8 cellular contexts compared by ENCODE assay signal in genomic region chr13:49997935-49998334, GRCh38. TPM values are rescaled to one million over a fixed set of nuclear protein-coding genes. Genes with fewer than 3 reads are reported as not detected.
DNase-seq lines count a peak whose midpoint lies in the region; ATAC-seq and TF ChIP-seq lines count a peak whose summit lies in the region.

No MANE protein-coding gene starts in this region.

- H4K12ac ChIP-seq in trophoblast cell (ENCODE audit: low read depth, low read length) = no peak overlapping the region

- H3K36me3 ChIP-seq in NT2/D1 (ENCODE audit: insufficient read depth, insufficient read length, low read length) = peaks cover 11% of the 10 kb centered on the region
- peaks cover 8 to 11% of the 10 kb centered on the region in 2 experiments for H3K36me3 ChIP-seq in trophoblast cell (ENCODE audit: control insufficient read depth in 1 of 2, insufficient read depth in 2 of 2, low read length in 2 of 2)

- H2BK5ac ChIP-seq in trophoblast cell (ENCODE audit: low read depth, low read length, poor library complexity) = no peak overlapping the region

- no peak overlapping the region for H2BK120ac ChIP-seq in trophoblast cell (ENCODE audit: insufficient read depth, low read length, poor library complexity)

- peaks cover 10% of the 10 kb centered on the region for H3K79me1 ChIP-seq in trophoblast cell (ENCODE audit: low read length)

- H2AK5ac ChIP-seq in trophoblast cell (ENCODE audit: low read length) = no peak overlapping the region

- no peak overlapping the region for H4K8ac ChIP-seq in trophoblast cell (ENCODE audit: low read depth, low read length)

- H2AFZ ChIP-seq in trophoblast cell (ENCODE audit: insufficient read depth, low read length, poor library complexity) = no peak overlapping the region

- DNase-seq in GM12865 (ENCODE audit: low read depth) (no peak), NT2/D1 (ENCODE audit: low read depth, low spot score) (no peak), epithelial cell of esophagus (ENCODE audit: low read depth) (peak; percentile 65), trophoblast cell (no peak), GM20000 (ENCODE audit: low spot score) (no peak), NCI-H524 treated with DMSO at 0.1 percent for 48 hours (lab: John Stamatoyannopoulos, UW) (no peak)

- H3K4me3 ChIP-seq in GM12865 (ENCODE audit: low read depth, low read length) = peak overlapping the region; percentile 70
- H3K4me3 ChIP-seq in NT2/D1 (ENCODE audit: insufficient read length, low read depth) = peak overlapping the region; percentile 34
- H3K4me3 ChIP-seq in epithelial cell of esophagus (ENCODE audit: low read length) = peak overlapping the region; percentile 82
- H3K4me3 ChIP-seq in trophoblast cell (ENCODE audit: low read depth, low read length) = no peak overlapping the region

- no peak overlapping the region for H3K18ac ChIP-seq in trophoblast cell (ENCODE audit: low read length)

- H3K4me1 ChIP-seq in NT2/D1 (ENCODE audit: insufficient read depth, insufficient read length) (no peaks in the 10 kb centered on the region), trophoblast cell (ENCODE audit: control insufficient read depth in 1 of 2, insufficient read depth in 2 of 2, low read length in 2 of 2) (peaks cover 3 to 9% of the 10 kb centered on the region in 2 experiments)

- H3K14ac ChIP-seq in trophoblast cell (ENCODE audit: low read length) = no peak overlapping the region

- H3K27ac ChIP-seq in trophoblast cell (ENCODE audit: low read depth, low read length) = no peak overlapping the region

- no CpG with 5 or more reads among the region's 5 CpGs for WGBS in trophoblast cell (ENCODE audit: extremely low coverage, insufficient coverage, insufficient read length)

- peak overlapping the region; percentile 63 for H3K4me2 ChIP-seq in trophoblast cell (ENCODE audit: low read length)

- H3K9me3 ChIP-seq in NT2/D1 (ENCODE audit: insufficient read depth, low read length) (peaks cover 3% of the 10 kb centered on the region; the same call in 1 of the 2 replicates), trophoblast cell (ENCODE audit: insufficient read depth, low read depth, low read length) (no peaks in the 10 kb centered on the region)

- no peak overlapping the region for H4K91ac ChIP-seq in trophoblast cell (ENCODE audit: low read depth, low read length)

- H3K4ac ChIP-seq in trophoblast cell (ENCODE audit: low read depth, low read length) = no peak overlapping the region

- TF ChIP-seq CTCF in GM12865 (IDR thresholded peaks at IDR 0.05; ENCODE audit: insufficient read depth, low read depth, low read length, missing control alignments) (no peak), epithelial cell of esophagus (IDR thresholded peaks at IDR 0.05; ENCODE audit: insufficient read depth, low read depth, low read length, missing control alignments) (no peak), GM20000 (IDR thresholded peaks at IDR 0.05; ENCODE audit: extremely low read depth, missing control alignments) (no peak)

- H3K27me3 ChIP-seq in NT2/D1 (ENCODE audit: insufficient read depth, insufficient read length) (no peaks in the 10 kb centered on the region), trophoblast cell (ENCODE audit: insufficient read depth, low read length) (no peaks in the 10 kb centered on the region)

- no peak overlapping the region for H3K23ac ChIP-seq in trophoblast cell (ENCODE audit: low read length)

- H2BK12ac ChIP-seq in trophoblast cell (ENCODE audit: low read length) = no peak overlapping the region

- no peak for ATAC-seq in HG03460 (IDR thresholded peaks at IDR 0.05; ENCODE audit: unreplicated experiment)
- no peak for ATAC-seq in GM21526 (IDR thresholded peaks at IDR 0.05; ENCODE audit: low FRiP score, unreplicated experiment)

- peaks cover 11% of the 10 kb centered on the region for H3K79me2 ChIP-seq in trophoblast cell (ENCODE audit: control insufficient read depth, insufficient read depth, low read length, poor library complexity)

- no peak overlapping the region for H3K9ac ChIP-seq in NT2/D1 (ENCODE audit: insufficient read length, low read depth)
- no peak overlapping the region for H3K9ac ChIP-seq in trophoblast cell (ENCODE audit: low read length)

RNA-seq across cellular contexts. Expression of gene TRIM13, which starts 1.1 kb away (rescaled TPM):
- 54.8 and 60.0 TPM in 2 replicates for polyA plus RNA-seq in trophoblast cell (2013)

RNA-seq across cellular contexts. Expression of gene KCNRG, which starts 17.3 kb away (rescaled TPM):
- 1.2 and 1.4 TPM in 2 replicates for polyA plus RNA-seq in trophoblast cell (2013)
